14 cellular contexts compared by ENCODE assay signal in the genomic region with DNA sequence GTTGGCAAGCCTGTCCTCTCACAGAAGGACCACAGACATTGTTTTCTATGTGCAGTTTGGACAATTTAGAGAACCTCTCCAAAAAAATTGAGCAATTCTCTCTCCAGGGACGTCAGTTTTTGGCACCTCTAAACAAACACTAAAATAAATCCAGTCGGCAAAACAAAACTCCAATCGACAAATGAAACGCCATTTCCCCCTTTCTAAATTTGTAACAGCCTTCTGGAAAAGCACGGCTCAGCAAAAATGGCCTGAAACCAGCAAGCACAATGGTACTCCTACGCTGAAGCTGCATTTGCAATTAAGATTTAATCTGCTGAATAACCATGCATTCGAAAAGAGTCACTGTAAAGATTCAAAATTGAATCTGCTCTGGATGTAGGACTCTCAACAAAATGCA.
DNase-seq lines count a peak whose midpoint lies in the region; ATAC-seq, FAIRE-seq and TF ChIP-seq lines count a peak whose summit lies in the region.
"Had no signal": no experiment of that assay in that cellular context is flagged by ENCODE, and none has a peak within 500 bp of the region (broad histone marks: within the 10 kb centered on the region; RNA-seq: fewer than 3 reads in every experiment).

No MANE protein-coding gene starts in this region.

- no peaks in the 10 kb centered on the region for H3K36me3 ChIP-seq in KMS-11 (ENCODE audit: insufficient read depth)
- H3K36me3 ChIP-seq: ovary had no signal

- peaks cover 33% of the 10 kb centered on the region for H3K4me1 ChIP-seq in KMS-11 (ENCODE audit: low read depth, poor library complexity, severe bottlenecking)

- H3K9me3 Mint-ChIP-seq in memory B cell: no peaks in the 10 kb centered on the region
- H3K9me3 Mint-ChIP-seq: activated naive CD8-positive, alpha-beta T cell treated with anti-CD3 and anti-CD28 coated beads, Interleukin-2, amount 10 ng/mL, durations not matched to agents 7 days and 5 days; immature natural killer cell had no signal

- peak; percentile 29 for FAIRE-seq in endometrium (lab: Jason Lieb, UNC)
- FAIRE-seq: colon had no signal

- no peaks in the 10 kb centered on the region for H3K27me3 Mint-ChIP-seq in memory B cell
- H3K27me3 Mint-ChIP-seq: activated naive CD8-positive, alpha-beta T cell treated with anti-CD3 and anti-CD28 coated beads, Interleukin-2, amount 10 ng/mL, durations not matched to agents 7 days and 5 days had no signal

- H3K4me2 ChIP-seq in KMS-11: peak overlapping the region; percentile 86

- ATAC-seq in memory B cell (ENCODE audit: low read depth) (no peak), GM18909 (IDR thresholded peaks at IDR 0.05; ENCODE audit: poor library complexity, unreplicated experiment) (no peak), HG03469 (IDR thresholded peaks at IDR 0.05; ENCODE audit: unreplicated experiment) (no peak), HG02840 (IDR thresholded peaks at IDR 0.05; ENCODE audit: low FRiP score, unreplicated experiment) (no peak)
- ATAC-seq: mucosa of descending colon had no signal

- H3K36me3 Mint-ChIP-seq in memory B cell: peaks cover 12% of the 10 kb centered on the region

- H3K79me2 ChIP-seq in KMS-11 (ENCODE audit: insufficient read depth, low read depth): no peaks in the 10 kb centered on the region

- H3K4me1 Mint-ChIP-seq in memory B cell: peaks cover 3% of the 10 kb centered on the region

- H3K27ac ChIP-seq in KMS-11: peak overlapping the region; percentile 77

- H3K4me3 ChIP-seq in AG10803 (ENCODE audit: low read length): no peak overlapping the region
- H3K4me3 ChIP-seq in KMS-11 (IDR thresholded peaks at IDR 0.05; ENCODE audit: insufficient read depth, low read depth, low read length): no peak overlapping the region
- H3K4me3 ChIP-seq: mucosa of descending colon, ovary had no signal

- H2AFZ ChIP-seq in KMS-11 (ENCODE audit: low read depth): peak overlapping the region; percentile 55

- no peaks in the 10 kb centered on the region for H4K20me1 ChIP-seq in KMS-11 (ENCODE audit: insufficient read depth)

- TF ChIP-seq CTCF in AG10803 (conservative IDR thresholded peaks at IDR 0.05; ENCODE audit: low read length): no peak
- TF ChIP-seq CTCF in KMS-11 (conservative IDR thresholded peaks at IDR 0.05; ENCODE audit: low read depth, low read length): no peak

- peak overlapping the region; percentile 24 for H3K27ac Mint-ChIP-seq in memory B cell
- H3K27ac Mint-ChIP-seq: activated naive CD8-positive, alpha-beta T cell treated with anti-CD3 and anti-CD28 coated beads, Interleukin-2, amount 10 ng/mL, durations not matched to agents 7 days and 5 days had no signal

- H3K27me3 ChIP-seq in KMS-11 (ENCODE audit: insufficient read depth, low read depth): no peaks in the 10 kb centered on the region
- H3K27me3 ChIP-seq: ovary had no signal

- peak overlapping the region; percentile 35; the same call in 1 of the 2 replicates for H3K9ac ChIP-seq in KMS-11

- DNase-seq in AG10803 (ENCODE audit: low read depth) (peak; percentile 63), memory B cell (ENCODE audit: low spot score in 2 of 2) (no peak)
- DNase-seq in stimulated activated CD4-positive, alpha-beta T cell treated with anti-CD3 and anti-CD28 coated beads, Interleukin-2, amount 100 ng/mL, for 24 hours: no peak
- DNase-seq: activated naive CD8-positive, alpha-beta T cell treated with anti-CD3 and anti-CD28 coated beads, Interleukin-2, amount 10 ng/mL, durations not matched to agents 7 days and 5 days; AML-193; immature natural killer cell; mucosa of descending colon had no signal

- H3K4me3 Mint-ChIP-seq in memory B cell: no peak overlapping the region
- H3K4me3 Mint-ChIP-seq: activated naive CD8-positive, alpha-beta T cell treated with anti-CD3 and anti-CD28 coated beads, Interleukin-2, amount 10 ng/mL, durations not matched to agents 7 days and 5 days; immature natural killer cell had no signal
